ENCODE assay signal across 24 cellular contexts in the genomic region with DNA sequence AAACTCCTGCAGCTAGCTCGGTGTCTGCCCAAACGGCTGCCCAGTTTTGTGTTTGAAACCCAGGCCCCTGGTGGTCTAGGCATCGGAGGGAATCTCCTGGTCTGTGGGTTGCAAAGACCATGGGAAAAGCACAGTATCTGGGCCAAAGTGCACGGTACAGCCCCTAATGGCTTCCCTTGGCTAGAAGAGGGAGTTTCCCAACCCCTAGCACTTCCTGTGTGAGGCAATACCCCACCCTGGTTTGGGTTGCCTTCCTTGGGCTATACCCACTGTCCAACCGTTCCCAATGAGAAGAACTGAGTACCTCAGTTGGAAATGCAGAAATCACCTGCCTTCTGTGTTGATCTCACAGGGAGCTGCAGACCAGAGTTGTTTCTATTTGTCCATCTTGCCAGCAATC.
"Had no signal": no experiment of that assay in that cellular context is flagged by ENCODE, and none has a peak within 500 bp of the region (broad histone marks: within the 10 kb centered on the region; RNA-seq: fewer than 3 reads in every experiment).

No MANE protein-coding gene starts in this region.

- DNase-seq: activated CD4-positive, alpha-beta memory T cell treated with anti-CD3 and anti-CD28 coated beads, Interleukin-2, amount 10 ng/mL, durations not matched to agents 7 days and 5 days; activated CD4-positive, alpha-beta T cell treated with anti-CD3 and anti-CD28 coated beads for 1 hour; activated CD4-positive, alpha-beta T cell treated with anti-CD3 and anti-CD28 coated beads, Interleukin-2, amount 10 ng/mL, durations not matched to agents 7 days and 5 days; activated CD8-positive, alpha-beta memory T cell treated with anti-CD3 and anti-CD28 coated beads, Interleukin-2, amount 50 U/mL, for 48 hours; activated gamma-delta T cell; activated naive CD4-positive, alpha-beta T cell treated with anti-CD3 and anti-CD28 coated beads, Interleukin-2, amount 10 ng/mL, durations not matched to agents 7 days and 5 days; activated naive CD8-positive, alpha-beta T cell treated with anti-CD3 and anti-CD28 coated beads, Interleukin-2, amount 10 ng/mL, durations not matched to agents 7 days and 5 days; activated T-cell treated with anti-CD3 and anti-CD28 coated beads, Interleukin-2, amount 50 U/mL, for 24 hours; brain microvascular endothelial cell; cortex of kidney; effector memory CD8-positive, alpha-beta T cell; erythroblast; gastrocnemius medialis; glutamatergic neuron; left lung; lower lobe of right lung; right cardiac atrium; stimulated activated CD4-positive, alpha-beta T cell treated with anti-CD3 and anti-CD28 coated beads, Interleukin-2, amount 100 ng/mL, for 48 hours; substantia nigra; uterus had no signal

- H3K4me1 Mint-ChIP-seq: activated CD4-positive, alpha-beta memory T cell treated with anti-CD3 and anti-CD28 coated beads, Interleukin-2, amount 10 ng/mL, durations not matched to agents 7 days and 5 days; activated CD4-positive, alpha-beta T cell treated with anti-CD3 and anti-CD28 coated beads, Interleukin-2, amount 10 ng/mL, durations not matched to agents 7 days and 5 days; activated naive CD4-positive, alpha-beta T cell treated with anti-CD3 and anti-CD28 coated beads, Interleukin-2, amount 10 ng/mL, durations not matched to agents 7 days and 5 days; activated naive CD8-positive, alpha-beta T cell treated with anti-CD3 and anti-CD28 coated beads, Interleukin-2, amount 10 ng/mL, durations not matched to agents 7 days and 5 days; nephron; WTC11 had no signal

- H3K27ac Mint-ChIP-seq: activated CD4-positive, alpha-beta memory T cell treated with anti-CD3 and anti-CD28 coated beads, Interleukin-2, amount 10 ng/mL, durations not matched to agents 7 days and 5 days; activated CD4-positive, alpha-beta T cell treated with anti-CD3 and anti-CD28 coated beads, Interleukin-2, amount 10 ng/mL, durations not matched to agents 7 days and 5 days; activated naive CD4-positive, alpha-beta T cell treated with anti-CD3 and anti-CD28 coated beads, Interleukin-2, amount 10 ng/mL, durations not matched to agents 7 days and 5 days; activated naive CD8-positive, alpha-beta T cell treated with anti-CD3 and anti-CD28 coated beads, Interleukin-2, amount 10 ng/mL, durations not matched to agents 7 days and 5 days; activated T-cell treated with anti-CD3 and anti-CD28 coated beads, Interleukin-2, amount 50 U/mL, for 24 hours; effector memory CD8-positive, alpha-beta T cell; nephron; stimulated activated naive CD8-positive, alpha-beta T cell treated with anti-CD3 and anti-CD28 coated beads, Interleukin-15, Interleukin-2, amounts not matched to agents 100 ng/mL and 50 ng/mL, for 24 hours; type B pancreatic cell; WTC11 had no signal

- ATAC-seq: effector memory CD8-positive, alpha-beta T cell; gastrocnemius medialis; left lung; lower lobe of right lung; right cardiac atrium; WTC11 had no signal

- H3K9me3 Mint-ChIP-seq: type B pancreatic cell had no signal

- H3K4me3 Mint-ChIP-seq: activated CD4-positive, alpha-beta memory T cell treated with anti-CD3 and anti-CD28 coated beads, Interleukin-2, amount 10 ng/mL, durations not matched to agents 7 days and 5 days; activated CD4-positive, alpha-beta T cell treated with anti-CD3 and anti-CD28 coated beads, Interleukin-2, amount 10 ng/mL, durations not matched to agents 7 days and 5 days; activated naive CD4-positive, alpha-beta T cell treated with anti-CD3 and anti-CD28 coated beads, Interleukin-2, amount 10 ng/mL, durations not matched to agents 7 days and 5 days; activated naive CD8-positive, alpha-beta T cell treated with anti-CD3 and anti-CD28 coated beads, Interleukin-2, amount 10 ng/mL, durations not matched to agents 7 days and 5 days; activated T-cell treated with anti-CD3 and anti-CD28 coated beads, Interleukin-2, amount 50 U/mL, for 24 hours; effector memory CD8-positive, alpha-beta T cell; nephron; stimulated activated naive CD8-positive, alpha-beta T cell treated with anti-CD3 and anti-CD28 coated beads, Interleukin-15, Interleukin-2, amounts not matched to agents 100 ng/mL and 50 ng/mL, for 24 hours; type B pancreatic cell; WTC11 had no signal

- H3K27me3 Mint-ChIP-seq: type B pancreatic cell had no signal
